9 cellular contexts compared by ENCODE assay signal in genomic region chr6:166420351-166420750, GRCh38. TPM values are rescaled to one million over a fixed set of nuclear protein-coding genes. Genes with fewer than 3 reads are reported as not detected.
DNase-seq lines count a peak whose midpoint lies in the region; TF ChIP-seq lines count a peak whose summit lies in the region.
"Had no signal": no experiment of that assay in that cellular context is flagged by ENCODE, and none has a peak within 500 bp of the region (broad histone marks: within the 10 kb centered on the region; RNA-seq: fewer than 3 reads in every experiment).

No MANE protein-coding gene starts in this region.

- intact Hi-C loops in spleen (cut with DNase I; ENCODE audit: low total_unique reads), result no loop called here

- DNase-seq in CD8-positive, alpha-beta memory T cell, result peak in 1 of 5 donors; percentile 11
- DNase-seq in MM.1S (no peak), dermis blood vessel endothelial cell (peak; percentile 70), lung microvascular endothelial cell (ENCODE audit: low read depth in 2 of 2) (peak; percentile 75 to 87), mesenteric fat pad (ENCODE audit: low spot score) (no peak), DMS79 (lab: John Stamatoyannopoulos, UW) (no peak), spleen (no peak), NCI-H345 treated with DMSO at 0.1 percent for 48 hours (lab: John Stamatoyannopoulos, UW; ENCODE audit: unreplicated experiment) (no peak)

- WGBS in spleen, 5 donors, result 55 to 69% (median 57%) methylated on average over 6 of the region's 6 CpGs

- peaks cover 2 to 7% (median 4%) of the 10 kb centered on the region in 3 donors for H3K36me3 Mint-ChIP-seq in CD8-positive, alpha-beta memory T cell

- no peak for TF ChIP-seq CTCF in MM.1S (IDR thresholded peaks at IDR 0.05; ENCODE audit: low read length)
- TF ChIP-seq CTCF in spleen (IDR thresholded peaks at IDR 0.05 in 8 of 11, conservative IDR thresholded peaks at IDR 0.05 in 3 of 11), result no peak

- H3K4me1 Mint-ChIP-seq in CD8-positive, alpha-beta memory T cell, result peaks cover 63 to 73% (median 67%) of the 10 kb centered on the region in 3 donors
- H3K4me1 Mint-ChIP-seq: nephron had no signal

- peak overlapping the region in 3 of 7 donors; percentile 25 to 44 (median 29) for H3K4me3 Mint-ChIP-seq in CD8-positive, alpha-beta memory T cell
- H3K4me3 Mint-ChIP-seq: nephron had no signal

- no peaks in the 10 kb centered on the region for H3K9me2 ChIP-seq in MM.1S (replicated peaks; ENCODE audit: insufficient read depth, low read length)

- H3K4me1 ChIP-seq in CD8-positive, alpha-beta memory T cell (ENCODE audit: insufficient read depth, low read length), result peaks cover 62% of the 10 kb centered on the region
- peaks cover 25% of the 10 kb centered on the region for H3K4me1 ChIP-seq in MM.1S (ENCODE audit: low read length)
- H3K4me1 ChIP-seq in spleen, result peaks cover 0 to 49% (median 24%) of the 10 kb centered on the region in 6 donors

- H3K27me3 Mint-ChIP-seq in CD8-positive, alpha-beta memory T cell, result peaks cover 0 to 7% of the 10 kb centered on the region in 2 donors

- H4K20me1 ChIP-seq in MM.1S (ENCODE audit: insufficient read depth, low read length), result no peaks in the 10 kb centered on the region

- no peak overlapping the region for H2AFZ ChIP-seq in MM.1S (ENCODE audit: low read length)

- H3K27ac ChIP-seq in CD8-positive, alpha-beta memory T cell (ENCODE audit: low read depth, low read length), result no peak overlapping the region
- H3K27ac ChIP-seq in MM.1S (ENCODE audit: low read length) (peak overlapping the region; percentile 93; the same call in 1 of the 2 replicates), spleen (peak overlapping the region in 2 of 8 donors; percentile 51 to 79)

- H3K9me3 Mint-ChIP-seq in CD8-positive, alpha-beta memory T cell, result peaks cover 0 to 2% (median 0%) of the 10 kb centered on the region in 5 donors
- H3K9me3 Mint-ChIP-seq: nephron had no signal

- H3K36me3 ChIP-seq in CD8-positive, alpha-beta memory T cell (ENCODE audit: insufficient read depth, low read length), result no peaks in the 10 kb centered on the region
- H3K36me3 ChIP-seq in MM.1S (replicated peaks; ENCODE audit: insufficient read depth, low read length) (no peaks in the 10 kb centered on the region), spleen (peaks cover 0 to 97% (median 26%) of the 10 kb centered on the region in 6 donors)

- H3K9ac ChIP-seq in MM.1S (ENCODE audit: low read length), result no peak overlapping the region

- H3F3A ChIP-seq in MM.1S (ENCODE audit: insufficient read depth, low read length), result peaks cover 16% of the 10 kb centered on the region

- H3K4me3 ChIP-seq in CD8-positive, alpha-beta memory T cell (ENCODE audit: low read length), result no peak overlapping the region
- H3K4me3 ChIP-seq in MM.1S (ENCODE audit: low read length) (no peak overlapping the region), spleen (no peak overlapping the region)

- peak overlapping the region; percentile 89 to 100 (median 98) for H3K27ac Mint-ChIP-seq in CD8-positive, alpha-beta memory T cell
- H3K27ac Mint-ChIP-seq: nephron had no signal

- H3K79me2 ChIP-seq in MM.1S (ENCODE audit: low read length), result no peaks in the 10 kb centered on the region

- POLR2A ChIA-PET in CD8-positive, alpha-beta memory T cell (lab: Charles Lee), result no interaction called here

- CTCF ChIA-PET in CD8-positive, alpha-beta memory T cell (lab: Charles Lee), result interaction anchor here (1.9 kb wide), 1 partner anchor 15 kb away, joined by 11 read pairs; no protein-coding TSS in a partner anchor

- no peaks in the 10 kb centered on the region for H3K27me3 ChIP-seq in CD8-positive, alpha-beta memory T cell (ENCODE audit: insufficient read depth, low read length, poor library complexity, severe bottlenecking)
- no peaks in the 10 kb centered on the region for H3K27me3 ChIP-seq in MM.1S (replicated peaks; ENCODE audit: insufficient read depth, low read length)
- no peaks in the 10 kb centered on the region for H3K27me3 ChIP-seq in spleen (replicated peaks in 1 of 7)

- no peaks in the 10 kb centered on the region for H3K9me3 ChIP-seq in CD8-positive, alpha-beta memory T cell (ENCODE audit: low read length)
- H3K9me3 ChIP-seq in MM.1S (replicated peaks; ENCODE audit: insufficient read depth, low read length) (no peaks in the 10 kb centered on the region), spleen (no peaks in the 10 kb centered on the region)

- no peak for TF ChIP-seq POLR2A in spleen (IDR thresholded peaks at IDR 0.05)

- H3K4me2 ChIP-seq in MM.1S (ENCODE audit: low read depth, low read length), result peak overlapping the region; percentile 45; the same call in 1 of the 2 replicates

RNA-seq across cellular contexts. Expression of gene MPC1, which starts 37.6 kb away (rescaled TPM):
- total RNA-seq in CD8-positive, alpha-beta memory T cell, result 10 to 100 TPM; 36.3 to 39.3 TPM
- polyA plus RNA-seq in CD8-positive, alpha-beta memory T cell, result 62.1 TPM
- total RNA-seq in dermis blood vessel endothelial cell, result 15.1 and 19.0 TPM in 2 replicates
- total RNA-seq in lung microvascular endothelial cell, result 15.3 and 18.1 TPM in 2 replicates
- total RNA-seq in mesenteric fat pad, result 49.1 TPM
- total RNA-seq in spleen, result 10 to 100 TPM; 29.1 to 56.8 (median 34.5) TPM
- polyA plus RNA-seq in spleen, result 10 to 100 TPM; 49.5 to 58.6 (median 52.4) TPM

Comparison
In these comparisons a context has a peak if more than half of its experiments do, and no peak if none do; other contexts are left out.
1. DNase-seq: peak in dermis blood vessel endothelial cell (single experiment) and lung microvascular endothelial cell (2 of 2); none in MM.1S (single experiment), mesenteric fat pad (single experiment), DMS79 (single experiment), spleen (single experiment) and NCI-H345 treated with DMSO at 0.1 percent for 48 hours (single experiment).